1 cellular context compared by ENCODE assay signal in the genomic region with DNA sequence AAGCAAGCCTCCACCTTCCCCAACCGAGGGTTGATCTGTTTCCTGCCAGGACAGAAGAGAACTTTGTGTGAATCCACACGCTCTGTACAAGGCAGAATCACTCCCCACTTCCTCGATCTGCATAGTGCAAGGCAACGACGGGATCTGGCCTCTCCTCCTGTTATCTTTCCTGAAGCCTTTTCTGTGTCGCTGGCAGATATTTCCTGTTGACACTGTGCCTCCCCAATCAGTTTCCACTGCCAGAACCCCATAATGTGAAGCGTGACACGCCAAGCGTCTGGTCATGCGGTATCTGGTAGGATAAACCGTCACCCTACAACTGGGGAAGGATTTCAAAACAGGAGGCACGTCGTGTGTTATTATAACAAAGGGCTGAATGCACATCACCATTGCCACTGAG.
TF ChIP-seq lines count a peak whose summit lies in the region.

No MANE protein-coding gene starts in this region.

TF ChIP-seq in K562, 482 proteins besides CTCF, POLR2A, EP300 and RAD21 (continued from another document):
- TF ChIP-seq, protein P1, sequence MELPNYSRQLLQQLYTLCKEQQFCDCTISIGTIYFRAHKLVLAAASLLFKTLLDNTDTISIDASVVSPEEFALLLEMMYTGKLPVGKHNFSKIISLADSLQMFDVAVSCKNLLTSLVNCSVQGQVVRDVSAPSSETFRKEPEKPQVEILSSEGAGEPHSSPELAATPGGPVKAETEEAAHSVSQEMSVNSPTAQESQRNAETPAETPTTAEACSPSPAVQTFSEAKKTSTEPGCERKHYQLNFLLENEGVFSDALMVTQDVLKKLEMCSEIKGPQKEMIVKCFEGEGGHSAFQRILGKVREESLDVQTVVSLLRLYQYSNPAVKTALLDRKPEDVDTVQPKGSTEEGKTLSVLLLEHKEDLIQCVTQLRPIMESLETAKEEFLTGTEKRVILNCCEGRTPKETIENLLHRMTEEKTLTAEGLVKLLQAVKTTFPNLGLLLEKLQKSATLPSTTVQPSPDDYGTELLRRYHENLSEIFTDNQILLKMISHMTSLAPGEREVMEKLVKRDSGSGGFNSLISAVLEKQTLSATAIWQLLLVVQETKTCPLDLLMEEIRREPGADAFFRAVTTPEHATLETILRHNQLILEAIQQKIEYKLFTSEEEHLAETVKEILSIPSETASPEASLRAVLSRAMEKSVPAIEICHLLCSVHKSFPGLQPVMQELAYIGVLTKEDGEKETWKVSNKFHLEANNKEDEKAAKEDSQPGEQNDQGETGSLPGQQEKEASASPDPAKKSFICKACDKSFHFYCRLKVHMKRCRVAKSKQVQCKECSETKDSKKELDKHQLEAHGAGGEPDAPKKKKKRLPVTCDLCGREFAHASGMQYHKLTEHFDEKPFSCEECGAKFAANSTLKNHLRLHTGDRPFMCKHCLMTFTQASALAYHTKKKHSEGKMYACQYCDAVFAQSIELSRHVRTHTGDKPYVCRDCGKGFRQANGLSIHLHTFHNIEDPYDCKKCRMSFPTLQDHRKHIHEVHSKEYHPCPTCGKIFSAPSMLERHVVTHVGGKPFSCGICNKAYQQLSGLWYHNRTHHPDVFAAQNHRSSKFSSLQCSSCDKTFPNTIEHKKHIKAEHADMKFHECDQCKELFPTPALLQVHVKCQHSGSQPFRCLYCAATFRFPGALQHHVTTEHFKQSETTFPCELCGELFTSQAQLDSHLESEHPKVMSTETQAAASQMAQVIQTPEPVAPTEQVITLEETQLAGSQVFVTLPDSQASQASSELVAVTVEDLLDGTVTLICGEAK (IDR thresholded peaks at IDR 0.05) = peak; percentile 11; the same call in 1 of the 2 replicates
- TF ChIP-seq, protein P1 (CRISPR knock-in tag; IDR thresholded peaks at IDR 0.05) = no peak
- TF ChIP-seq ARID2 (IDR thresholded peaks at IDR 0.05) (no peak), NUFIP1 (IDR thresholded peaks at IDR 0.05; ENCODE audit: partially characterized antibody) (no peak), RBBP5 (IDR thresholded peaks at IDR 0.05; ENCODE audit: borderline replicate concordance, insufficient read depth, low read length, poor library complexity, severe bottlenecking) (peak; percentile 51), ZFX (CRISPR knock-in tag; IDR thresholded peaks at IDR 0.05) (peak; percentile 13; the same call in 1 of the 2 replicates), EP400 (IDR thresholded peaks at IDR 0.05) (peak; percentile 70), MTA2 (IDR thresholded peaks at IDR 0.05; ENCODE audit: low read depth) (peak; percentile 58), SMARCA4 (IDR thresholded peaks at IDR 0.05) (peak; percentile 79), MEF2D (tag; conservative IDR thresholded peaks at IDR 0.05; ENCODE audit: low read depth) (0 out of 2 replicates have a peak, but pooled peaks have one; percentile 53), OTX1 (CRISPR knock-in tag; IDR thresholded peaks at IDR 0.05) (peak; percentile 10; the same call in 1 of the 2 replicates), ERF (CRISPR knock-in tag; IDR thresholded peaks at IDR 0.05) (0 out of 2 replicates have a peak, but pooled peaks have one; percentile 43), TFAM (CRISPR knock-in tag; conservative IDR thresholded peaks at IDR 0.05) (no peak), PHF8 (IDR thresholded peaks at IDR 0.05; ENCODE audit: borderline replicate concordance, low read length) (no peak; the same call in 1 of the 2 replicates), GABPA (tag; conservative IDR thresholded peaks at IDR 0.05; ENCODE audit: low read depth) (peak; percentile 60), RBM34 (IDR thresholded peaks at IDR 0.05; ENCODE audit: borderline replicate concordance, insufficient read depth, low read length) (no peak), RNF2 (IDR thresholded peaks at IDR 0.05) (peak; percentile 75; the same call in 1 of the 2 replicates), HDAC1 (IDR thresholded peaks at IDR 0.05) (peak in 1 of 2 experiments; percentile 57; a peak in 1 of 4 replicates), ELF1 (tag; IDR thresholded peaks at IDR 0.05) (peak; percentile 79), L3MBTL2 (IDR thresholded peaks at IDR 0.05) (peak; percentile 86), PCBP1 (IDR thresholded peaks at IDR 0.05; ENCODE audit: low read depth, low read length, poor library complexity, severe bottlenecking) (no peak), GTF2E2 (tag; IDR thresholded peaks at IDR 0.05) (0 out of 2 replicates have a peak, but pooled peaks have one; percentile 32)
- TF ChIP-seq, protein P2, sequence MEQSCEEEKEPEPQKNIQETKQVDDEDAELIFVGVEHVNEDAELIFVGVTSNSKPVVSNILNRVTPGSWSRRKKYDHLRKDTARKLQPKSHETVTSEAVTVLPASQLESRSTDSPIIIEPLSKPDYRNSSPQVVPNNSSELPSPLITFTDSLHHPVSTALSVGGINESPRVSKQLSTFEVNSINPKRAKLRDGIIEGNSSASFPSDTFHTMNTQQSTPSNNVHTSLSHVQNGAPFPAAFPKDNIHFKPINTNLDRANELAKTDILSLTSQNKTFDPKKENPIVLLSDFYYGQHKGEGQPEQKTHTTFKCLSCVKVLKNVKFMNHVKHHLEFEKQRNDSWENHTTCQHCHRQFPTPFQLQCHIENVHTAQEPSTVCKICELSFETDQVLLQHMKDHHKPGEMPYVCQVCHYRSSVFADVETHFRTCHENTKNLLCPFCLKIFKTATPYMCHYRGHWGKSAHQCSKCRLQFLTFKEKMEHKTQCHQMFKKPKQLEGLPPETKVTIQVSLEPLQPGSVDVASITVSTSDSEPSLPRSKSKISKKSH (CRISPR knock-in tag; IDR thresholded peaks at IDR 0.05) = no peak
- TF ChIP-seq, protein P3, sequence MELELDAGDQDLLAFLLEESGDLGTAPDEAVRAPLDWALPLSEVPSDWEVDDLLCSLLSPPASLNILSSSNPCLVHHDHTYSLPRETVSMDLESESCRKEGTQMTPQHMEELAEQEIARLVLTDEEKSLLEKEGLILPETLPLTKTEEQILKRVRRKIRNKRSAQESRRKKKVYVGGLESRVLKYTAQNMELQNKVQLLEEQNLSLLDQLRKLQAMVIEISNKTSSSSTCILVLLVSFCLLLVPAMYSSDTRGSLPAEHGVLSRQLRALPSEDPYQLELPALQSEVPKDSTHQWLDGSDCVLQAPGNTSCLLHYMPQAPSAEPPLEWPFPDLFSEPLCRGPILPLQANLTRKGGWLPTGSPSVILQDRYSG (tag; conservative IDR thresholded peaks at IDR 0.05; ENCODE audit: low read depth) = peak; percentile 53; the same call in 1 of the 2 replicates
- TF ChIP-seq, protein P4, sequence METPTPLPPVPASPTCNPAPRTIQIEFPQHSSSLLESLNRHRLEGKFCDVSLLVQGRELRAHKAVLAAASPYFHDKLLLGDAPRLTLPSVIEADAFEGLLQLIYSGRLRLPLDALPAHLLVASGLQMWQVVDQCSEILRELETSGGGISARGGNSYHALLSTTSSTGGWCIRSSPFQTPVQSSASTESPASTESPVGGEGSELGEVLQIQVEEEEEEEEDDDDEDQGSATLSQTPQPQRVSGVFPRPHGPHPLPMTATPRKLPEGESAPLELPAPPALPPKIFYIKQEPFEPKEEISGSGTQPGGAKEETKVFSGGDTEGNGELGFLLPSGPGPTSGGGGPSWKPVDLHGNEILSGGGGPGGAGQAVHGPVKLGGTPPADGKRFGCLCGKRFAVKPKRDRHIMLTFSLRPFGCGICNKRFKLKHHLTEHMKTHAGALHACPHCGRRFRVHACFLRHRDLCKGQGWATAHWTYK (CRISPR knock-in tag; IDR thresholded peaks at IDR 0.05) = 0 out of 2 replicates have a peak, but pooled peaks have one; percentile 18
- TF ChIP-seq, protein P5, sequence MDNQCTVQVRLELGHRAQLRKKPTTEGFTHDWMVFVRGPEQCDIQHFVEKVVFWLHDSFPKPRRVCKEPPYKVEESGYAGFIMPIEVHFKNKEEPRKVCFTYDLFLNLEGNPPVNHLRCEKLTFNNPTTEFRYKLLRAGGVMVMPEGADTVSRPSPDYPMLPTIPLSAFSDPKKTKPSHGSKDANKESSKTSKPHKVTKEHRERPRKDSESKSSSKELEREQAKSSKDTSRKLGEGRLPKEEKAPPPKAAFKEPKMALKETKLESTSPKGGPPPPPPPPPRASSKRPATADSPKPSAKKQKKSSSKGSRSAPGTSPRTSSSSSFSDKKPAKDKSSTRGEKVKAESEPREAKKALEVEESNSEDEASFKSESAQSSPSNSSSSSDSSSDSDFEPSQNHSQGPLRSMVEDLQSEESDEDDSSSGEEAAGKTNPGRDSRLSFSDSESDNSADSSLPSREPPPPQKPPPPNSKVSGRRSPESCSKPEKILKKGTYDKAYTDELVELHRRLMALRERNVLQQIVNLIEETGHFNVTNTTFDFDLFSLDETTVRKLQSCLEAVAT (IDR thresholded peaks at IDR 0.05) = peak in 1 of 2 experiments; percentile 58; a peak in 1 of 4 replicates
- TF ChIP-seq, protein P6, sequence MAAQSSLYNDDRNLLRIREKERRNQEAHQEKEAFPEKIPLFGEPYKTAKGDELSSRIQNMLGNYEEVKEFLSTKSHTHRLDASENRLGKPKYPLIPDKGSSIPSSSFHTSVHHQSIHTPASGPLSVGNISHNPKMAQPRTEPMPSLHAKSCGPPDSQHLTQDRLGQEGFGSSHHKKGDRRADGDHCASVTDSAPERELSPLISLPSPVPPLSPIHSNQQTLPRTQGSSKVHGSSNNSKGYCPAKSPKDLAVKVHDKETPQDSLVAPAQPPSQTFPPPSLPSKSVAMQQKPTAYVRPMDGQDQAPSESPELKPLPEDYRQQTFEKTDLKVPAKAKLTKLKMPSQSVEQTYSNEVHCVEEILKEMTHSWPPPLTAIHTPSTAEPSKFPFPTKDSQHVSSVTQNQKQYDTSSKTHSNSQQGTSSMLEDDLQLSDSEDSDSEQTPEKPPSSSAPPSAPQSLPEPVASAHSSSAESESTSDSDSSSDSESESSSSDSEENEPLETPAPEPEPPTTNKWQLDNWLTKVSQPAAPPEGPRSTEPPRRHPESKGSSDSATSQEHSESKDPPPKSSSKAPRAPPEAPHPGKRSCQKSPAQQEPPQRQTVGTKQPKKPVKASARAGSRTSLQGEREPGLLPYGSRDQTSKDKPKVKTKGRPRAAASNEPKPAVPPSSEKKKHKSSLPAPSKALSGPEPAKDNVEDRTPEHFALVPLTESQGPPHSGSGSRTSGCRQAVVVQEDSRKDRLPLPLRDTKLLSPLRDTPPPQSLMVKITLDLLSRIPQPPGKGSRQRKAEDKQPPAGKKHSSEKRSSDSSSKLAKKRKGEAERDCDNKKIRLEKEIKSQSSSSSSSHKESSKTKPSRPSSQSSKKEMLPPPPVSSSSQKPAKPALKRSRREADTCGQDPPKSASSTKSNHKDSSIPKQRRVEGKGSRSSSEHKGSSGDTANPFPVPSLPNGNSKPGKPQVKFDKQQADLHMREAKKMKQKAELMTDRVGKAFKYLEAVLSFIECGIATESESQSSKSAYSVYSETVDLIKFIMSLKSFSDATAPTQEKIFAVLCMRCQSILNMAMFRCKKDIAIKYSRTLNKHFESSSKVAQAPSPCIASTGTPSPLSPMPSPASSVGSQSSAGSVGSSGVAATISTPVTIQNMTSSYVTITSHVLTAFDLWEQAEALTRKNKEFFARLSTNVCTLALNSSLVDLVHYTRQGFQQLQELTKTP (IDR thresholded peaks at IDR 0.05; ENCODE audit: low read depth in 1 of 2, partially characterized antibody in 2 of 2) = peak in 1 of 2 experiments; percentile 63
- TF ChIP-seq, protein P7, sequence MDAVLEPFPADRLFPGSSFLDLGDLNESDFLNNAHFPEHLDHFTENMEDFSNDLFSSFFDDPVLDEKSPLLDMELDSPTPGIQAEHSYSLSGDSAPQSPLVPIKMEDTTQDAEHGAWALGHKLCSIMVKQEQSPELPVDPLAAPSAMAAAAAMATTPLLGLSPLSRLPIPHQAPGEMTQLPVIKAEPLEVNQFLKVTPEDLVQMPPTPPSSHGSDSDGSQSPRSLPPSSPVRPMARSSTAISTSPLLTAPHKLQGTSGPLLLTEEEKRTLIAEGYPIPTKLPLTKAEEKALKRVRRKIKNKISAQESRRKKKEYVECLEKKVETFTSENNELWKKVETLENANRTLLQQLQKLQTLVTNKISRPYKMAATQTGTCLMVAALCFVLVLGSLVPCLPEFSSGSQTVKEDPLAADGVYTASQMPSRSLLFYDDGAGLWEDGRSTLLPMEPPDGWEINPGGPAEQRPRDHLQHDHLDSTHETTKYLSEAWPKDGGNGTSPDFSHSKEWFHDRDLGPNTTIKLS (IDR thresholded peaks at IDR 0.05; ENCODE audit: borderline replicate concordance, low read depth) = peak; percentile 19; the same call in 1 of the 2 replicates
